ENCODE assay signal across 8 cellular contexts in genomic region chr17:54891176-54891821, GRCh38. TPM values are rescaled to one million over a fixed set of nuclear protein-coding genes. Genes with fewer than 3 reads are reported as not detected.
DNase-seq lines count a peak whose midpoint lies in the region; ATAC-seq, FAIRE-seq and TF ChIP-seq lines count a peak whose summit lies in the region.

No MANE protein-coding gene starts in this region.

- no peak overlapping the region for H3K9ac ChIP-seq in keratinocyte (ENCODE audit: control insufficient read depth, extremely low read depth, insufficient read depth, low read length)

- peaks cover 13 to 14% of the 10 kb centered on the region in 2 donors for H3K27me3 Mint-ChIP-seq in CD4-positive, alpha-beta memory T cell

- no peaks in the 10 kb centered on the region for H4K20me1 ChIP-seq in keratinocyte (ENCODE audit: control insufficient read depth, extremely low read depth, insufficient read depth, low read length)

- DNase-seq in HCEC 1CT (peak; percentile 77), NCI-H226 (peak; percentile 50), astrocyte of the hippocampus (ENCODE audit: low read depth, low spot score) (peak; percentile 78), keratinocyte (ENCODE audit: low read depth, low spot score) (no peak)
- DNase-seq in CD4-positive, alpha-beta memory T cell = no peak

- dilution Hi-C loops in keratinocyte (cut with MboI; ENCODE audit: extremely low pct_ligation_motif_present, low sequenced_read_pairs) = loop anchor here (25.0 kb wide), 1 partner anchor 454 kb away; no protein-coding TSS in a partner anchor

- no peaks in the 10 kb centered on the region for H3K9me1 ChIP-seq in keratinocyte (ENCODE audit: control insufficient read depth, extremely low read depth, insufficient read depth, low read length)

- no peaks in the 10 kb centered on the region for H3K79me2 ChIP-seq in keratinocyte (ENCODE audit: control insufficient read depth, insufficient read depth, low read length)

- H3K4me3 ChIP-seq in keratinocyte (ENCODE audit: control insufficient read depth in 2 of 3, extremely low read depth in 1 of 3, insufficient read depth in 2 of 3, low read depth in 1 of 3, low read length in 3 of 3) = no peak overlapping the region
- H3K4me3 ChIP-seq in CD4-positive, alpha-beta memory T cell (ENCODE audit: low read length in 2 of 2) = no peak overlapping the region

- POLR2A ChIA-PET in CD4-positive, alpha-beta memory T cell (lab: Charles Lee; ENCODE audit: partially characterized antibody) = no interaction called here

- ATAC-seq in GM21447 (IDR thresholded peaks at IDR 0.05; ENCODE audit: unreplicated experiment) = no peak
- no peak for ATAC-seq in HG03039 (IDR thresholded peaks at IDR 0.05; ENCODE audit: unreplicated experiment)

- no peaks in the 10 kb centered on the region for H3K9me3 ChIP-seq in keratinocyte (ENCODE audit: control insufficient read depth, low read depth, low read length)
- H3K9me3 ChIP-seq in CD4-positive, alpha-beta memory T cell (ENCODE audit: control insufficient read depth in 1 of 2, low read length in 2 of 2) = no peaks in the 10 kb centered on the region

- H3K36me3 Mint-ChIP-seq in CD4-positive, alpha-beta memory T cell = no peaks in the 10 kb centered on the region

- peak; percentile 71 for TF ChIP-seq CTCF in C4-2B (conservative IDR thresholded peaks at IDR 0.05)
- peak; percentile 20 to 44 (median 36) for TF ChIP-seq CTCF in keratinocyte (optimal IDR thresholded peaks at IDR 0.05 in 1 of 3, IDR thresholded peaks at IDR 0.05 in 1 of 3, conservative IDR thresholded peaks at IDR 0.05 in 1 of 3; ENCODE audit: extremely low read depth in 1 of 3, insufficient read depth in 2 of 3, low read length in 3 of 3)

- no peak overlapping the region for H3K4me3 Mint-ChIP-seq in CD4-positive, alpha-beta memory T cell

- peak; percentile 58 for FAIRE-seq in keratinocyte (lab: Jason Lieb, UNC)

- H3K27me3 ChIP-seq in keratinocyte (ENCODE audit: control insufficient read depth, extremely low read depth, insufficient read depth, low read length) = no peaks in the 10 kb centered on the region
- no peaks in the 10 kb centered on the region for H3K27me3 ChIP-seq in CD4-positive, alpha-beta memory T cell (ENCODE audit: insufficient read depth, low read length)

- H3K27ac ChIP-seq in C4-2B = no peak overlapping the region
- no peak overlapping the region for H3K27ac ChIP-seq in keratinocyte (ENCODE audit: control insufficient read depth, insufficient read depth, low read length)
- H3K27ac ChIP-seq in CD4-positive, alpha-beta memory T cell (ENCODE audit: low read depth, low read length) = no peak overlapping the region

- H3K36me3 ChIP-seq in keratinocyte (ENCODE audit: control insufficient read depth in 2 of 2, extremely low read depth in 1 of 2, insufficient read depth in 2 of 2, low read length in 2 of 2) = no peaks in the 10 kb centered on the region
- no peaks in the 10 kb centered on the region for H3K36me3 ChIP-seq in CD4-positive, alpha-beta memory T cell (ENCODE audit: insufficient read depth, low read length)

- intact Hi-C loops in CD4-positive, alpha-beta memory T cell (cut with micrococcal nuclease) = no loop called here

- no peaks in the 10 kb centered on the region for H3K4me1 Mint-ChIP-seq in CD4-positive, alpha-beta memory T cell

- CTCF ChIA-PET in CD4-positive, alpha-beta memory T cell (lab: Charles Lee; ENCODE audit: partially characterized antibody) = no interaction called here

- H3K4me2 ChIP-seq in keratinocyte (ENCODE audit: control insufficient read depth, extremely low read depth, insufficient read depth, low read depth, low read length) = no peak overlapping the region

- H3K4me1 ChIP-seq in keratinocyte (ENCODE audit: control insufficient read depth, extremely low read depth, insufficient read depth, low read length) = no peaks in the 10 kb centered on the region
- H3K4me1 ChIP-seq in CD4-positive, alpha-beta memory T cell (ENCODE audit: insufficient read depth, low read length) = no peaks in the 10 kb centered on the region

- no peak overlapping the region for H2AFZ ChIP-seq in keratinocyte (ENCODE audit: control insufficient read depth, low read length)

- no peak overlapping the region for H3K27ac Mint-ChIP-seq in CD4-positive, alpha-beta memory T cell

- H3K9me3 Mint-ChIP-seq in CD4-positive, alpha-beta memory T cell = no peaks in the 10 kb centered on the region

RNA-seq across cellular contexts. Expression of gene TOM1L1, which starts 9.4 kb away (rescaled TPM):
- 66.5 to 90.1 TPM (median 78.6 TPM) in 3 replicates for polyA plus RNA-seq in keratinocyte
- 39.6 TPM for polyA plus RNA-seq in keratinocyte (2011; ENCODE audit: low read depth)
- polyA plus RNA-seq in keratinocyte (2011; cell fraction: cytosol; rRNA removed) = 56.1 and 114 TPM in 2 replicates
- 70.7 and 82.3 TPM in 2 replicates for polyA plus RNA-seq in keratinocyte (2011; cell fraction: nucleus; rRNA removed)
- 43.8 and 45.4 TPM in 2 replicates for polyA plus RNA-seq in keratinocyte (2012; ENCODE audit: low replicate concordance)
- 19.0 to 82.3 TPM (median 43.4 TPM) in 3 replicates for polyA minus RNA-seq in keratinocyte
- 38.6 TPM for polyA minus RNA-seq in keratinocyte (2011; cell fraction: cytosol; rRNA and poly(A)+ RNA removed)
- polyA minus RNA-seq in keratinocyte (2011; cell fraction: nucleus; rRNA and poly(A)+ RNA removed) = 28.5 and 45.6 TPM in 2 replicates
- under 1 TPM in 1 of 2 experiments, not detected in 1; 0.53 TPM for total RNA-seq in CD4-positive, alpha-beta memory T cell
- under 1 TPM in 1 of 2 donors, not detected in 1; 0.48 TPM for polyA plus RNA-seq in CD4-positive, alpha-beta memory T cell

Comparison
In these comparisons a context has a peak if more than half of its experiments do, and no peak if none do; other contexts are left out.
1. DNase-seq: peak in HCEC 1CT (single experiment), NCI-H226 (single experiment) and astrocyte of the hippocampus (single experiment); none in keratinocyte (single experiment) and CD4-positive, alpha-beta memory T cell (0 of 5).
2. RNA of gene TOM1L1, which starts 9.4 kb away (polyA plus RNA-seq): 39.6 to 114 TPM in keratinocyte; 0.48 TPM in CD4-positive, alpha-beta memory T cell; every median in the first group is over 10 times any median in the second.